In the genomic region with DNA sequence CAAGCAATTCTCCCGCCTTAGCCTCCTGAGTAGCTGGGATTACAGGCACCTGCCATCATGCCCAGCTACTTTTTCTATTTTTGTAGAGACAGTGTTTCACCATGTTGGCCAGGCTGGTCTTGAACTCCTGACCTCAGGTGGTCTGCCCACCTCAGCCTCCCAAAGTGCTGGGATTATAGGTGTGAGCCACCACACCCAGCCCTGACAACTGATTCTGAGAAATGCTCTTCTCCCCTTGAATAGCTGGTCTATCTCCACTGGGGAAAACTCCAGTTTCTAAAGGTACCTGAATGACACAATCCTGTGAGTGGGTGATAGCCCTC, we compare ENCODE assay signal across 12 cellular contexts. TPM values are rescaled to one million over a fixed set of nuclear protein-coding genes. Genes with fewer than 3 reads are reported as not detected.
DNase-seq lines count a peak whose midpoint lies in the region; ATAC-seq and TF ChIP-seq lines count a peak whose summit lies in the region.
"Not testable (repeated sequence)": the region's sequence is repeated elsewhere in the genome, so short reads cannot be mapped to it uniquely, and the experiment has no call there.
"Had no signal": no experiment of that assay in that cellular context is flagged by ENCODE, and none has a peak within 500 bp of the region (broad histone marks: within the 10 kb centered on the region; RNA-seq: fewer than 3 reads in every experiment).

No MANE protein-coding gene starts in this region.

- not testable (repeated sequence) for H3K9me3 Mint-ChIP-seq in activated T-helper 1 cell treated with anti-CD3 and anti-CD28 coated beads, Interleukin-12 subunit alpha, Interleukin-12 subunit beta, Interleukin-2, Interleukin-4 antibody, amounts not matched to agents 30 ng/mL and 10 ng/mL and 1 ng/mL, durations not matched to agents 14 hours and 24 hours and 36 hours; natural killer cell treated with Interleukin-12 subunit alpha and Interleukin-12 subunit beta and Interleukin-15 and Interleukin-18, amount 100 ng/mL, for 72 hours

- H3K4me3 ChIP-seq in BLaER1; OCI-LY3 (ENCODE audit: low read length): not testable (repeated sequence)

- H3K27me3 ChIP-seq in BLaER1; OCI-LY3 (ENCODE audit: low read depth, low read length): not testable (repeated sequence)

- ATAC-seq in GM19023 (IDR thresholded peaks at IDR 0.05; ENCODE audit: unreplicated experiment), result peak; percentile 13
- peak; percentile 29 for ATAC-seq in GM21381 (IDR thresholded peaks at IDR 0.05; ENCODE audit: unreplicated experiment)
- peak; percentile 28 for ATAC-seq in HG02678 (IDR thresholded peaks at IDR 0.05; ENCODE audit: unreplicated experiment)
- ATAC-seq in HG03378 (IDR thresholded peaks at IDR 0.05; ENCODE audit: unreplicated experiment), result peak; percentile 19
- ATAC-seq in natural killer cell treated with Interleukin-12 subunit alpha and Interleukin-12 subunit beta and Interleukin-15 and Interleukin-18, amount 100 ng/mL, for 72 hours, result not testable (repeated sequence)

- H3K4me3 Mint-ChIP-seq in activated T-helper 1 cell treated with anti-CD3 and anti-CD28 coated beads, Interleukin-12 subunit alpha, Interleukin-12 subunit beta, Interleukin-2, Interleukin-4 antibody, amounts not matched to agents 30 ng/mL and 10 ng/mL and 1 ng/mL, durations not matched to agents 14 hours and 24 hours and 36 hours, result peak overlapping the region; percentile 38
- peak overlapping the region; percentile 46 for H3K4me3 Mint-ChIP-seq in natural killer cell treated with Interleukin-12 subunit alpha and Interleukin-12 subunit beta and Interleukin-15 and Interleukin-18, amount 100 ng/mL, for 72 hours

- not testable (repeated sequence) for H3K79me2 ChIP-seq in OCI-LY3 (ENCODE audit: low read length)

- peaks cover 32% of the 10 kb centered on the region for H3K4me1 Mint-ChIP-seq in activated T-helper 1 cell treated with anti-CD3 and anti-CD28 coated beads, Interleukin-12 subunit alpha, Interleukin-12 subunit beta, Interleukin-2, Interleukin-4 antibody, amounts not matched to agents 30 ng/mL and 10 ng/mL and 1 ng/mL, durations not matched to agents 14 hours and 24 hours and 36 hours (ENCODE audit: low read depth)
- H3K4me1 Mint-ChIP-seq in natural killer cell treated with Interleukin-12 subunit alpha and Interleukin-12 subunit beta and Interleukin-15 and Interleukin-18, amount 100 ng/mL, for 72 hours (ENCODE audit: low read depth in 2 of 2), result peaks cover 26 to 28% of the 10 kb centered on the region in 2 donors

- peak overlapping the region; percentile 76 for H3K4me2 ChIP-seq in BLaER1
- 0 out of 2 replicates have a peak overlapping the region, but pooled peaks have one; percentile 23 for H3K4me2 ChIP-seq in OCI-LY3 (ENCODE audit: low read length)

- DNase-seq in activated T-helper 1 cell treated with anti-CD3 and anti-CD28 coated beads, Interleukin-12 subunit alpha, Interleukin-12 subunit beta, Interleukin-2, Interleukin-4 antibody, amounts not matched to agents 30 ng/mL and 10 ng/mL and 1 ng/mL, durations not matched to agents 14 hours and 24 hours and 36 hours (ENCODE audit: low spot score); natural killer cell treated with Interleukin-12 subunit alpha and Interleukin-12 subunit beta and Interleukin-15 and Interleukin-18, amount 100 ng/mL, for 72 hours (ENCODE audit: low spot score): not testable (repeated sequence)

- not testable (repeated sequence) for H3K9ac ChIP-seq in BLaER1; OCI-LY3 (ENCODE audit: low read length)

- H3K27ac Mint-ChIP-seq in activated T-helper 1 cell treated with anti-CD3 and anti-CD28 coated beads, Interleukin-12 subunit alpha, Interleukin-12 subunit beta, Interleukin-2, Interleukin-4 antibody, amounts not matched to agents 30 ng/mL and 10 ng/mL and 1 ng/mL, durations not matched to agents 14 hours and 24 hours and 36 hours, result not testable (repeated sequence)
- H3K27ac Mint-ChIP-seq in natural killer cell treated with Interleukin-12 subunit alpha and Interleukin-12 subunit beta and Interleukin-15 and Interleukin-18, amount 100 ng/mL, for 72 hours, result peak overlapping the region in 1 of 2 donors; percentile 58

- H3K27me3 Mint-ChIP-seq in activated T-helper 1 cell treated with anti-CD3 and anti-CD28 coated beads, Interleukin-12 subunit alpha, Interleukin-12 subunit beta, Interleukin-2, Interleukin-4 antibody, amounts not matched to agents 30 ng/mL and 10 ng/mL and 1 ng/mL, durations not matched to agents 14 hours and 24 hours and 36 hours (ENCODE audit: insufficient read depth), result not testable (repeated sequence)
- peaks cover 7 to 18% of the 10 kb centered on the region in 2 donors for H3K27me3 Mint-ChIP-seq in natural killer cell treated with Interleukin-12 subunit alpha and Interleukin-12 subunit beta and Interleukin-15 and Interleukin-18, amount 100 ng/mL, for 72 hours

- not testable (repeated sequence) for TF ChIP-seq CTCF in OCI-LY3 (IDR thresholded peaks at IDR 0.05; ENCODE audit: low read depth, low read length)

- H3K36me3 ChIP-seq in BLaER1, result not testable (repeated sequence)
- H3K36me3 ChIP-seq in OCI-LY3 (replicated peaks; ENCODE audit: low read depth, low read length), result peaks cover 18% of the 10 kb centered on the region

- H4K20me1 ChIP-seq in BLaER1; OCI-LY3 (ENCODE audit: insufficient read depth, low read length): not testable (repeated sequence)

- H3K36me3 Mint-ChIP-seq in activated T-helper 1 cell treated with anti-CD3 and anti-CD28 coated beads, Interleukin-12 subunit alpha, Interleukin-12 subunit beta, Interleukin-2, Interleukin-4 antibody, amounts not matched to agents 30 ng/mL and 10 ng/mL and 1 ng/mL, durations not matched to agents 14 hours and 24 hours and 36 hours (ENCODE audit: low read depth); natural killer cell treated with Interleukin-12 subunit alpha and Interleukin-12 subunit beta and Interleukin-15 and Interleukin-18, amount 100 ng/mL, for 72 hours: not testable (repeated sequence)

- H2AFZ ChIP-seq in OCI-LY3 (ENCODE audit: low read depth, low read length), result not testable (repeated sequence)

- H3K27ac ChIP-seq in BLaER1; OCI-LY3 (ENCODE audit: low read length): not testable (repeated sequence)

- H3K9me3 ChIP-seq in BLaER1, result peaks cover 13% of the 10 kb centered on the region
- peaks cover 14% of the 10 kb centered on the region for H3K9me3 ChIP-seq in OCI-LY3 (ENCODE audit: insufficient read depth, low read length)

- intact Hi-C loops in activated T-helper 1 cell treated with anti-CD3 and anti-CD28 coated beads, Interleukin-12 subunit alpha, Interleukin-12 subunit beta, Interleukin-2, Interleukin-4 antibody, amounts not matched to agents 30 ng/mL and 10 ng/mL and 1 ng/mL, durations not matched to agents 14 hours and 24 hours and 36 hours (cut with micrococcal nuclease), result not testable (repeated sequence)

- peaks cover 51% of the 10 kb centered on the region for H3K4me1 ChIP-seq in BLaER1
- H3K4me1 ChIP-seq in OCI-LY3 (ENCODE audit: low read length), result peaks cover 22% of the 10 kb centered on the region

RNA-seq across cellular contexts. Expression of a gene that starts 29.6 kb away (rescaled TPM):
- total RNA-seq in activated T-helper 1 cell treated with anti-CD3 and anti-CD28 coated beads, Interleukin-12 subunit alpha, Interleukin-12 subunit beta, Interleukin-2, Interleukin-4 antibody, amounts not matched to agents 30 ng/mL and 10 ng/mL and 1 ng/mL, durations not matched to agents 14 hours and 24 hours and 36 hours, result not detected in 2 replicates
- not detected for total RNA-seq in natural killer cell treated with Interleukin-12 subunit alpha and Interleukin-12 subunit beta and Interleukin-15 and Interleukin-18, amount 100 ng/mL, for 72 hours
- total RNA-seq: G401, H7, K562, M059J had no signal
